In the genomic region with DNA sequence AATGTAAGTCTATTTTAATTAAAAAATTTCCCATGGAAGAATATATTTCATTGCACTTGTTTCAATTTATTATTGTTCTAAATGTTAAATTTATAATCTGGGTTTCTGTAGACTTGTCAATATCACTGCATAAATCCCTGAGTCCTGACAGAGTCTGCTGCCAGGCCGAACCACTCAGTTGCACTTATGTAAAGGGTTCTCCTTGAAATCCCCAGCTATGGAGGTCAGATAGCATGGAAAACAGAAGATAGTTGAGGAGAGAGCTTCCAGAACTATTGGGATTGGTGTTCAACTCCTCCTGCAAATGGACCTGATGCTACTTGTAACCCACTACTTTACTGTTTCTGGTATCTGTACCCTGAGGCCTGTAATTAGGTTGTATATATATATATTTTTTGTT, we compare ENCODE assay signal across 2 cellular contexts.
TF ChIP-seq lines count a peak whose summit lies in the region.

No MANE protein-coding gene starts in this region.

TF ChIP-seq in GM23338, 12 proteins besides CTCF, POLR2A, EP300 and RAD21 (continued from another document and continues in another):
- TF ChIP-seq, protein P1, sequence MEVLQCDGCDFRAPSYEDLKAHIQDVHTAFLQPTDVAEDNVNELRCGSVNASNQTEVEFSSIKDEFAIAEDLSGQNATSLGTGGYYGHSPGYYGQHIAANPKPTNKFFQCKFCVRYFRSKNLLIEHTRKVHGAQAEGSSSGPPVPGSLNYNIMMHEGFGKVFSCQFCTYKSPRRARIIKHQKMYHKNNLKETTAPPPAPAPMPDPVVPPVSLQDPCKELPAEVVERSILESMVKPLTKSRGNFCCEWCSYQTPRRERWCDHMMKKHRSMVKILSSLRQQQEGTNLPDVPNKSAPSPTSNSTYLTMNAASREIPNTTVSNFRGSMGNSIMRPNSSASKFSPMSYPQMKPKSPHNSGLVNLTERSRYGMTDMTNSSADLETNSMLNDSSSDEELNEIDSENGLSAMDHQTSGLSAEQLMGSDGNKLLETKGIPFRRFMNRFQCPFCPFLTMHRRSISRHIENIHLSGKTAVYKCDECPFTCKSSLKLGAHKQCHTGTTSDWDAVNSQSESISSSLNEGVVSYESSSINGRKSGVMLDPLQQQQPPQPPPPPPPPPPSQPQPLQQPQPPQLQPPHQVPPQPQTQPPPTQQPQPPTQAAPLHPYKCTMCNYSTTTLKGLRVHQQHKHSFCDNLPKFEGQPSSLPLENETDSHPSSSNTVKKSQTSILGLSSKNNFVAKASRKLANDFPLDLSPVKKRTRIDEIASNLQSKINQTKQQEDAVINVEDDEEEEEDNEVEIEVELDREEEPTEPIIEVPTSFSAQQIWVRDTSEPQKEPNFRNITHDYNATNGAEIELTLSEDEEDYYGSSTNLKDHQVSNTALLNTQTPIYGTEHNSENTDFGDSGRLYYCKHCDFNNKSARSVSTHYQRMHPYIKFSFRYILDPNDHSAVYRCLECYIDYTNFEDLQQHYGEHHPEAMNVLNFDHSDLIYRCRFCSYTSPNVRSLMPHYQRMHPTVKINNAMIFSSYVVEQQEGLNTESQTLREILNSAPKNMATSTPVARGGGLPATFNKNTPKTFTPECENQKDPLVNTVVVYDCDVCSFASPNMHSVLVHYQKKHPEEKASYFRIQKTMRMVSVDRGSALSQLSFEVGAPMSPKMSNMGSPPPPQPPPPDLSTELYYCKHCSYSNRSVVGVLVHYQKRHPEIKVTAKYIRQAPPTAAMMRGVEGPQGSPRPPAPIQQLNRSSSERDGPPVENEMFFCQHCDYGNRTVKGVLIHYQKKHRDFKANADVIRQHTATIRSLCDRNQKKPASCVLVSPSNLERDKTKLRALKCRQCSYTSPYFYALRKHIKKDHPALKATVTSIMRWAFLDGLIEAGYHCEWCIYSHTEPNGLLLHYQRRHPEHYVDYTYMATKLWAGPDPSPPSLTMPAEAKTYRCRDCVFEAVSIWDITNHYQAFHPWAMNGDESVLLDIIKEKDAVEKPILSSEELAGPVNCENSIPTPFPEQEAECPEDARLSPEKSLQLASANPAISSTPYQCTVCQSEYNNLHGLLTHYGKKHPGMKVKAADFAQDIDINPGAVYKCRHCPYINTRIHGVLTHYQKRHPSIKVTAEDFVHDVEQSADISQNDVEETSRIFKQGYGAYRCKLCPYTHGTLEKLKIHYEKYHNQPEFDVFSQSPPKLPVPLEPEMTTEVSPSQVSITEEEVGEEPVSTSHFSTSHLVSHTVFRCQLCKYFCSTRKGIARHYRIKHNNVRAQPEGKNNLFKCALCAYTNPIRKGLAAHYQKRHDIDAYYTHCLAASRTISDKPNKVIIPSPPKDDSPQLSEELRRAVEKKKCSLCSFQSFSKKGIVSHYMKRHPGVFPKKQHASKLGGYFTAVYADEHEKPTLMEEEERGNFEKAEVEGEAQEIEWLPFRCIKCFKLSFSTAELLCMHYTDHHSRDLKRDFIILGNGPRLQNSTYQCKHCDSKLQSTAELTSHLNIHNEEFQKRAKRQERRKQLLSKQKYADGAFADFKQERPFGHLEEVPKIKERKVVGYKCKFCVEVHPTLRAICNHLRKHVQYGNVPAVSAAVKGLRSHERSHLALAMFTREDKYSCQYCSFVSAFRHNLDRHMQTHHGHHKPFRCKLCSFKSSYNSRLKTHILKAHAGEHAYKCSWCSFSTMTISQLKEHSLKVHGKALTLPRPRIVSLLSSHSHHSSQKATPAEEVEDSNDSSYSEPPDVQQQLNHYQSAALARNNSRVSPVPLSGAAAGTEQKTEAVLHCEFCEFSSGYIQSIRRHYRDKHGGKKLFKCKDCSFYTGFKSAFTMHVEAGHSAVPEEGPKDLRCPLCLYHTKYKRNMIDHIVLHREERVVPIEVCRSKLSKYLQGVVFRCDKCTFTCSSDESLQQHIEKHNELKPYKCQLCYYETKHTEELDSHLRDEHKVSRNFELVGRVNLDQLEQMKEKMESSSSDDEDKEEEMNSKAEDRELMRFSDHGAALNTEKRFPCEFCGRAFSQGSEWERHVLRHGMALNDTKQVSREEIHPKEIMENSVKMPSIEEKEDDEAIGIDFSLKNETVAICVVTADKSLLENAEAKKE (CRISPR knock-in tag; IDR thresholded peaks at IDR 0.05): no peak
- TF ChIP-seq EZH2phosphoT487 (IDR thresholded peaks at IDR 0.05; ENCODE audit: unreplicated experiment): no peak
- no peak for TF ChIP-seq ZNF114 (CRISPR knock-in tag; IDR thresholded peaks at IDR 0.05)
- TF ChIP-seq, protein P2, sequence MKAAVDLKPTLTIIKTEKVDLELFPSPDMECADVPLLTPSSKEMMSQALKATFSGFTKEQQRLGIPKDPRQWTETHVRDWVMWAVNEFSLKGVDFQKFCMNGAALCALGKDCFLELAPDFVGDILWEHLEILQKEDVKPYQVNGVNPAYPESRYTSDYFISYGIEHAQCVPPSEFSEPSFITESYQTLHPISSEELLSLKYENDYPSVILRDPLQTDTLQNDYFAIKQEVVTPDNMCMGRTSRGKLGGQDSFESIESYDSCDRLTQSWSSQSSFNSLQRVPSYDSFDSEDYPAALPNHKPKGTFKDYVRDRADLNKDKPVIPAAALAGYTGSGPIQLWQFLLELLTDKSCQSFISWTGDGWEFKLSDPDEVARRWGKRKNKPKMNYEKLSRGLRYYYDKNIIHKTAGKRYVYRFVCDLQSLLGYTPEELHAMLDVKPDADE (IDR thresholded peaks at IDR 0.05): no peak
- TF ChIP-seq, protein P3, sequence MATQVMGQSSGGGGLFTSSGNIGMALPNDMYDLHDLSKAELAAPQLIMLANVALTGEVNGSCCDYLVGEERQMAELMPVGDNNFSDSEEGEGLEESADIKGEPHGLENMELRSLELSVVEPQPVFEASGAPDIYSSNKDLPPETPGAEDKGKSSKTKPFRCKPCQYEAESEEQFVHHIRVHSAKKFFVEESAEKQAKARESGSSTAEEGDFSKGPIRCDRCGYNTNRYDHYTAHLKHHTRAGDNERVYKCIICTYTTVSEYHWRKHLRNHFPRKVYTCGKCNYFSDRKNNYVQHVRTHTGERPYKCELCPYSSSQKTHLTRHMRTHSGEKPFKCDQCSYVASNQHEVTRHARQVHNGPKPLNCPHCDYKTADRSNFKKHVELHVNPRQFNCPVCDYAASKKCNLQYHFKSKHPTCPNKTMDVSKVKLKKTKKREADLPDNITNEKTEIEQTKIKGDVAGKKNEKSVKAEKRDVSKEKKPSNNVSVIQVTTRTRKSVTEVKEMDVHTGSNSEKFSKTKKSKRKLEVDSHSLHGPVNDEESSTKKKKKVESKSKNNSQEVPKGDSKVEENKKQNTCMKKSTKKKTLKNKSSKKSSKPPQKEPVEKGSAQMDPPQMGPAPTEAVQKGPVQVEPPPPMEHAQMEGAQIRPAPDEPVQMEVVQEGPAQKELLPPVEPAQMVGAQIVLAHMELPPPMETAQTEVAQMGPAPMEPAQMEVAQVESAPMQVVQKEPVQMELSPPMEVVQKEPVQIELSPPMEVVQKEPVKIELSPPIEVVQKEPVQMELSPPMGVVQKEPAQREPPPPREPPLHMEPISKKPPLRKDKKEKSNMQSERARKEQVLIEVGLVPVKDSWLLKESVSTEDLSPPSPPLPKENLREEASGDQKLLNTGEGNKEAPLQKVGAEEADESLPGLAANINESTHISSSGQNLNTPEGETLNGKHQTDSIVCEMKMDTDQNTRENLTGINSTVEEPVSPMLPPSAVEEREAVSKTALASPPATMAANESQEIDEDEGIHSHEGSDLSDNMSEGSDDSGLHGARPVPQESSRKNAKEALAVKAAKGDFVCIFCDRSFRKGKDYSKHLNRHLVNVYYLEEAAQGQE (IDR thresholded peaks at IDR 0.05; ENCODE audit: unreplicated experiment): no peak
- no peak for TF ChIP-seq POLR2AphosphoS5 (IDR thresholded peaks at IDR 0.05; ENCODE audit: low read depth)
- no peak for TF ChIP-seq STAT1 (IDR thresholded peaks at IDR 0.05; ENCODE audit: unreplicated experiment)
- no peak for TF ChIP-seq NANOG (IDR thresholded peaks at IDR 0.05; ENCODE audit: borderline replicate concordance)
- TF ChIP-seq CREB1 (CRISPR knock-in tag; IDR thresholded peaks at IDR 0.05; ENCODE audit: low read depth): no peak
- TF ChIP-seq EZH2 (IDR thresholded peaks at IDR 0.05; ENCODE audit: low read depth, unreplicated experiment): no peak

TF ChIP-seq in K562, 482 proteins besides CTCF, POLR2A, EP300 and RAD21 (continued from another document):
- TF ChIP-seq, protein P4, sequence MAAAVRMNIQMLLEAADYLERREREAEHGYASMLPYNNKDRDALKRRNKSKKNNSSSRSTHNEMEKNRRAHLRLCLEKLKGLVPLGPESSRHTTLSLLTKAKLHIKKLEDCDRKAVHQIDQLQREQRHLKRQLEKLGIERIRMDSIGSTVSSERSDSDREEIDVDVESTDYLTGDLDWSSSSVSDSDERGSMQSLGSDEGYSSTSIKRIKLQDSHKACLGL (CRISPR knock-in tag; IDR thresholded peaks at IDR 0.05; ENCODE audit: borderline replicate concordance, poor library complexity, severe bottlenecking): no peak
- TF ChIP-seq HEY1 (CRISPR knock-in tag; IDR thresholded peaks at IDR 0.05; ENCODE audit: borderline replicate concordance): no peak
- TF ChIP-seq MAFK (IDR thresholded peaks at IDR 0.05; ENCODE audit: low read length): no peak
- TF ChIP-seq ETV5 (CRISPR knock-in tag; IDR thresholded peaks at IDR 0.05; ENCODE audit: low read depth): no peak
- TF ChIP-seq, protein P5, sequence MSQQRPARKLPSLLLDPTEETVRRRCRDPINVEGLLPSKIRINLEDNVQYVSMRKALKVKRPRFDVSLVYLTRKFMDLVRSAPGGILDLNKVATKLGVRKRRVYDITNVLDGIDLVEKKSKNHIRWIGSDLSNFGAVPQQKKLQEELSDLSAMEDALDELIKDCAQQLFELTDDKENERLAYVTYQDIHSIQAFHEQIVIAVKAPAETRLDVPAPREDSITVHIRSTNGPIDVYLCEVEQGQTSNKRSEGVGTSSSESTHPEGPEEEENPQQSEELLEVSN (IDR thresholded peaks at IDR 0.05; ENCODE audit: borderline replicate concordance in 1 of 2, extremely low read depth in 1 of 2, insufficient read depth in 1 of 2, insufficient read length in 1 of 2, low read depth in 1 of 2, low read length in 1 of 2, poor library complexity in 1 of 2, severe bottlenecking in 1 of 2): no peak
- no peak for TF ChIP-seq NRF1 (conservative IDR thresholded peaks at IDR 0.05 in 1 of 2, IDR thresholded peaks at IDR 0.05 in 1 of 2)
- no peak for TF ChIP-seq HNRNPK (IDR thresholded peaks at IDR 0.05; ENCODE audit: low read depth, low read length, poor library complexity, severe bottlenecking)
